Comparison of ENCODE assay signal across 1 cellular context in genomic region chr11:113991718-113992458, GRCh38.
TF ChIP-seq lines count a peak whose summit lies in the region.

No MANE protein-coding gene starts in this region.

TF ChIP-seq in GM23338, 12 proteins besides CTCF, POLR2A, EP300 and RAD21 (continued from another document):
- TF ChIP-seq, protein P1, sequence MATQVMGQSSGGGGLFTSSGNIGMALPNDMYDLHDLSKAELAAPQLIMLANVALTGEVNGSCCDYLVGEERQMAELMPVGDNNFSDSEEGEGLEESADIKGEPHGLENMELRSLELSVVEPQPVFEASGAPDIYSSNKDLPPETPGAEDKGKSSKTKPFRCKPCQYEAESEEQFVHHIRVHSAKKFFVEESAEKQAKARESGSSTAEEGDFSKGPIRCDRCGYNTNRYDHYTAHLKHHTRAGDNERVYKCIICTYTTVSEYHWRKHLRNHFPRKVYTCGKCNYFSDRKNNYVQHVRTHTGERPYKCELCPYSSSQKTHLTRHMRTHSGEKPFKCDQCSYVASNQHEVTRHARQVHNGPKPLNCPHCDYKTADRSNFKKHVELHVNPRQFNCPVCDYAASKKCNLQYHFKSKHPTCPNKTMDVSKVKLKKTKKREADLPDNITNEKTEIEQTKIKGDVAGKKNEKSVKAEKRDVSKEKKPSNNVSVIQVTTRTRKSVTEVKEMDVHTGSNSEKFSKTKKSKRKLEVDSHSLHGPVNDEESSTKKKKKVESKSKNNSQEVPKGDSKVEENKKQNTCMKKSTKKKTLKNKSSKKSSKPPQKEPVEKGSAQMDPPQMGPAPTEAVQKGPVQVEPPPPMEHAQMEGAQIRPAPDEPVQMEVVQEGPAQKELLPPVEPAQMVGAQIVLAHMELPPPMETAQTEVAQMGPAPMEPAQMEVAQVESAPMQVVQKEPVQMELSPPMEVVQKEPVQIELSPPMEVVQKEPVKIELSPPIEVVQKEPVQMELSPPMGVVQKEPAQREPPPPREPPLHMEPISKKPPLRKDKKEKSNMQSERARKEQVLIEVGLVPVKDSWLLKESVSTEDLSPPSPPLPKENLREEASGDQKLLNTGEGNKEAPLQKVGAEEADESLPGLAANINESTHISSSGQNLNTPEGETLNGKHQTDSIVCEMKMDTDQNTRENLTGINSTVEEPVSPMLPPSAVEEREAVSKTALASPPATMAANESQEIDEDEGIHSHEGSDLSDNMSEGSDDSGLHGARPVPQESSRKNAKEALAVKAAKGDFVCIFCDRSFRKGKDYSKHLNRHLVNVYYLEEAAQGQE (IDR thresholded peaks at IDR 0.05; ENCODE audit: unreplicated experiment) = no peak
- TF ChIP-seq EZH2phosphoT487 (IDR thresholded peaks at IDR 0.05; ENCODE audit: unreplicated experiment) (no peak), JUNB (IDR thresholded peaks at IDR 0.05; ENCODE audit: unreplicated experiment) (no peak), STAT1 (IDR thresholded peaks at IDR 0.05; ENCODE audit: unreplicated experiment) (no peak), POLR2AphosphoS5 (IDR thresholded peaks at IDR 0.05; ENCODE audit: low read depth) (no peak)
- TF ChIP-seq, protein P2, sequence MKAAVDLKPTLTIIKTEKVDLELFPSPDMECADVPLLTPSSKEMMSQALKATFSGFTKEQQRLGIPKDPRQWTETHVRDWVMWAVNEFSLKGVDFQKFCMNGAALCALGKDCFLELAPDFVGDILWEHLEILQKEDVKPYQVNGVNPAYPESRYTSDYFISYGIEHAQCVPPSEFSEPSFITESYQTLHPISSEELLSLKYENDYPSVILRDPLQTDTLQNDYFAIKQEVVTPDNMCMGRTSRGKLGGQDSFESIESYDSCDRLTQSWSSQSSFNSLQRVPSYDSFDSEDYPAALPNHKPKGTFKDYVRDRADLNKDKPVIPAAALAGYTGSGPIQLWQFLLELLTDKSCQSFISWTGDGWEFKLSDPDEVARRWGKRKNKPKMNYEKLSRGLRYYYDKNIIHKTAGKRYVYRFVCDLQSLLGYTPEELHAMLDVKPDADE (IDR thresholded peaks at IDR 0.05) = no peak
